In genomic region chr11:74615311-74615710, GRCh38 we compare ENCODE assay signal across 20 cellular contexts.
"Had no signal": no experiment of that assay in that cellular context is flagged by ENCODE, and none has a peak within 500 bp of the region (broad histone marks: within the 10 kb centered on the region; RNA-seq: fewer than 3 reads in every experiment).

No MANE protein-coding gene starts in this region.

- H3K9me3 ChIP-seq: body of pancreas, colonic mucosa had no signal

- H3K27me3 ChIP-seq: body of pancreas, colonic mucosa, neural progenitor cell had no signal

- H3K4me1 ChIP-seq: colonic mucosa, neural progenitor cell had no signal

- H3K4me3 ChIP-seq: body of pancreas, colonic mucosa, neural progenitor cell, smooth muscle cell had no signal

- DNase-seq: activated CD4-positive, alpha-beta T cell treated with anti-CD3 and anti-CD28 coated beads, Interleukin-2, amount 10 ng/mL, durations not matched to agents 24 days and 14 days; activated CD4-positive, CD25-positive, alpha-beta regulatory T cell; activated CD8-positive, alpha-beta T cell treated with anti-CD3 and anti-CD28 coated beads for 36 hours; activated naive CD4-positive, alpha-beta T cell; activated naive CD8-positive, alpha-beta T cell treated with anti-CD3 and anti-CD28 coated beads, Interleukin-2, amount 10 ng/mL, durations not matched to agents 7 days and 5 days; activated T-cell treated with anti-CD3 and anti-CD28 coated beads, Interleukin-2, amount 50 U/mL, for 1 hour; body of pancreas; caudate nucleus; colonic mucosa; endodermal cell; foreskin fibroblast; mammary epithelial cell; naive B cell; stimulated activated CD4-positive, alpha-beta T cell treated with anti-CD3 and anti-CD28 coated beads, Interleukin-4, amount 100 ng/mL, for 24 hours; T-helper 2 cell had no signal

- ATAC-seq: activated CD8-positive, alpha-beta T cell treated with anti-CD3 and anti-CD28 coated beads for 36 hours; activated T-helper 17 cell treated with anti-CD3 and anti-CD28 coated beads, Interleukin-2, amount 50 U/mL, for 72 hours; body of pancreas; stimulated activated effector memory CD8-positive, alpha-beta T cell treated with anti-CD3 and anti-CD28 coated beads, Interleukin-12 subunit alpha, Interleukin-12 subunit beta, amount 100 ng/mL, for 72 hours had no signal

- H3K27ac ChIP-seq: colonic mucosa, epithelial cell of prostate, neural progenitor cell had no signal
